ENCODE assay signal across 1 cellular context in the genomic region with DNA sequence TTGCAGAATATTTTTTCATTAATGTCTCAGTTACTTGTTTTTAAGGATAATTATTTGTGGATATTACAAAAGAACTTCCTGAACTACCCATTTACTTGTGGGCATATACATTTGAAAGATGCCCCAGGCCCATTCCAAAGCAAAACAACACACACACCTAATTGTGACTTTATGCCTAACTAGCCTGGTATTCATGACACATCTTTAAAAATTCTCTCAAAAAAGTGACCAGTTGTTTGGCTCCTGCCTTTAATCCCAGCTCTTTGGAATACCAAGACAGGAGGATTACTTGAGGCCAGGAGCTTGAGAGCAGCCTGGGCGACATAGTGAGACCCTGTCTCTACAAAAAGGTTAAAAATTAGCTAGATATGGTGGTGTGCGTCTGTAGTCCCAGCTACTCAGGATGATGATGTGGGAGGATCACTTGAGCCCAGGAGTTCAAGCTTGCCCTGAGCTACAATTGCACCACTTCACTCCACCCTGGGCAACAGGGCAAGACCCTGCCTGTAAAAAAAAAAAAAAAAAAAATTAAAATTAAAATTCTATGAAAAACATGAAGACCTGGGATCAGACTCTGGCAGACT.
A peak's percentile ranks its signal among the peaks of the same experiment; 100 is the strongest.
TF ChIP-seq lines count a peak whose summit lies in the region.

No MANE protein-coding gene starts in this region.

TF ChIP-seq in HepG2, 621 proteins besides CTCF, POLR2A, EP300 and RAD21:
- TF ChIP-seq, protein P1, sequence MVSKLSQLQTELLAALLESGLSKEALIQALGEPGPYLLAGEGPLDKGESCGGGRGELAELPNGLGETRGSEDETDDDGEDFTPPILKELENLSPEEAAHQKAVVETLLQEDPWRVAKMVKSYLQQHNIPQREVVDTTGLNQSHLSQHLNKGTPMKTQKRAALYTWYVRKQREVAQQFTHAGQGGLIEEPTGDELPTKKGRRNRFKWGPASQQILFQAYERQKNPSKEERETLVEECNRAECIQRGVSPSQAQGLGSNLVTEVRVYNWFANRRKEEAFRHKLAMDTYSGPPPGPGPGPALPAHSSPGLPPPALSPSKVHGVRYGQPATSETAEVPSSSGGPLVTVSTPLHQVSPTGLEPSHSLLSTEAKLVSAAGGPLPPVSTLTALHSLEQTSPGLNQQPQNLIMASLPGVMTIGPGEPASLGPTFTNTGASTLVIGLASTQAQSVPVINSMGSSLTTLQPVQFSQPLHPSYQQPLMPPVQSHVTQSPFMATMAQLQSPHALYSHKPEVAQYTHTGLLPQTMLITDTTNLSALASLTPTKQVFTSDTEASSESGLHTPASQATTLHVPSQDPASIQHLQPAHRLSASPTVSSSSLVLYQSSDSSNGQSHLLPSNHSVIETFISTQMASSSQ (IDR thresholded peaks at IDR 0.05; ENCODE audit: low read depth), result no peak
- TF ChIP-seq, protein P1 (CRISPR knock-in tag; IDR thresholded peaks at IDR 0.05; ENCODE audit: borderline replicate concordance), result 0 out of 2 replicates have a peak, but pooled peaks have one; percentile 22
- TF ChIP-seq ZNF121 (CRISPR knock-in tag; IDR thresholded peaks at IDR 0.05), result peak; percentile 85
- TF ChIP-seq, protein P2, sequence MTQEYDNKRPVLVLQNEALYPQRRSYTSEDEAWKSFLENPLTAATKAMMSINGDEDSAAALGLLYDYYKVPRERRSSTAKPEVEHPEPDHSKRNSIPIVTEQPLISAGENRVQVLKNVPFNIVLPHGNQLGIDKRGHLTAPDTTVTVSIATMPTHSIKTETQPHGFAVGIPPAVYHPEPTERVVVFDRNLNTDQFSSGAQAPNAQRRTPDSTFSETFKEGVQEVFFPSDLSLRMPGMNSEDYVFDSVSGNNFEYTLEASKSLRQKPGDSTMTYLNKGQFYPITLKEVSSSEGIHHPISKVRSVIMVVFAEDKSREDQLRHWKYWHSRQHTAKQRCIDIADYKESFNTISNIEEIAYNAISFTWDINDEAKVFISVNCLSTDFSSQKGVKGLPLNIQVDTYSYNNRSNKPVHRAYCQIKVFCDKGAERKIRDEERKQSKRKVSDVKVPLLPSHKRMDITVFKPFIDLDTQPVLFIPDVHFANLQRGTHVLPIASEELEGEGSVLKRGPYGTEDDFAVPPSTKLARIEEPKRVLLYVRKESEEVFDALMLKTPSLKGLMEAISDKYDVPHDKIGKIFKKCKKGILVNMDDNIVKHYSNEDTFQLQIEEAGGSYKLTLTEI (CRISPR knock-in tag; conservative IDR thresholded peaks at IDR 0.05), result no peak
